In genomic region chr1:53112271-53112774, GRCh38 we compare ENCODE assay signal across 17 cellular contexts. TPM values are rescaled to one million over a fixed set of nuclear protein-coding genes. Genes with fewer than 3 reads are reported as not detected.
DNase-seq lines count a peak whose midpoint lies in the region; TF ChIP-seq lines count a peak whose summit lies in the region.
"Had no signal": no experiment of that assay in that cellular context is flagged by ENCODE, and none has a peak within 500 bp of the region (broad histone marks: within the 10 kb centered on the region; RNA-seq: fewer than 3 reads in every experiment).

No MANE protein-coding gene starts in this region.

- TF ChIP-seq POLR2A in suprapubic skin (IDR thresholded peaks at IDR 0.05): no peak

- H3K27ac ChIP-seq in ascending aorta (peak overlapping the region; percentile 14 to 52), suprapubic skin (no peak overlapping the region)
- H3K27ac ChIP-seq: esophagus squamous epithelium, PC-9 had no signal

- H3K4me1 Mint-ChIP-seq in HFFc6 (ENCODE audit: low read depth): peaks cover 76% of the 10 kb centered on the region

- TF ChIP-seq CTCF in HFFc6 (IDR thresholded peaks at IDR 0.05) (no peak), ascending aorta (IDR thresholded peaks at IDR 0.05) (no peak), suprapubic skin (IDR thresholded peaks at IDR 0.05) (no peak)

- no peaks in the 10 kb centered on the region for H3K36me3 ChIP-seq in ascending aorta
- no peaks in the 10 kb centered on the region for H3K36me3 ChIP-seq in suprapubic skin
- H3K36me3 ChIP-seq: esophagus squamous epithelium had no signal

- H3K4me3 ChIP-seq in ascending aorta (no peak overlapping the region), suprapubic skin (no peak overlapping the region)
- H3K4me3 ChIP-seq: esophagus squamous epithelium, GM12878, PC-9 had no signal

- no peak for TF ChIP-seq EP300 in suprapubic skin (IDR thresholded peaks at IDR 0.05)

- DNase-seq in HFFc6 (peak; percentile 79), ascending aorta (ENCODE audit: low spot score in 2 of 2) (no peak), iris pigment epithelial cell (ENCODE audit: low read depth) (peak; percentile 81), SW 1271 (lab: John Stamatoyannopoulos, UW) (no peak), GF-D8 (lab: John Stamatoyannopoulos, UW) (no peak), DMS79 treated with DMSO at 0.1 percent for 48 hours (lab: John Stamatoyannopoulos, UW) (no peak), suprapubic skin (ENCODE audit: low spot score in 2 of 2) (no peak)
- DNase-seq: activated naive CD4-positive, alpha-beta T cell treated with anti-CD3 and anti-CD28 coated beads for 36 hours; esophagus squamous epithelium; immature natural killer cell; MV-4-11; NCI-H345; stimulated activated CD4-positive, alpha-beta T cell treated with anti-CD3 and anti-CD28 coated beads, Interleukin-4, amount 100 ng/mL, for 24 hours; stimulated activated naive CD4-positive, alpha-beta T cell; T-helper 2 cell had no signal

- no peaks in the 10 kb centered on the region for H3K27me3 ChIP-seq in ascending aorta
- H3K27me3 ChIP-seq in suprapubic skin: no peaks in the 10 kb centered on the region
- H3K27me3 ChIP-seq: esophagus squamous epithelium had no signal

- H3K4me3 Mint-ChIP-seq in HFFc6: no peak overlapping the region
- H3K4me3 Mint-ChIP-seq: activated naive CD4-positive, alpha-beta T cell treated with anti-CD3 and anti-CD28 coated beads for 36 hours; immature natural killer cell had no signal

- WGBS in suprapubic skin: 71% methylated on average over 2 of the region's 2 CpGs

- H3K4me1 ChIP-seq in ascending aorta: peaks cover 4 to 19% of the 10 kb centered on the region in 2 donors
- peaks cover 31% of the 10 kb centered on the region for H3K4me1 ChIP-seq in suprapubic skin

- H3K9me3 ChIP-seq in ascending aorta (peaks cover 0 to 9% of the 10 kb centered on the region in 2 donors), suprapubic skin (no peaks in the 10 kb centered on the region)
- H3K9me3 ChIP-seq: esophagus squamous epithelium had no signal

- H3K36me3 Mint-ChIP-seq in HFFc6 (ENCODE audit: low read depth): peaks cover 21% of the 10 kb centered on the region
- H3K36me3 Mint-ChIP-seq: immature natural killer cell had no signal

- H3K9me3 Mint-ChIP-seq in HFFc6: peaks cover 22% of the 10 kb centered on the region
- H3K9me3 Mint-ChIP-seq: activated naive CD4-positive, alpha-beta T cell treated with anti-CD3 and anti-CD28 coated beads for 36 hours; immature natural killer cell had no signal

- intact Hi-C loops in ascending aorta (cut with DNase I): no loop called here

- peak overlapping the region; percentile 86 for H3K27ac Mint-ChIP-seq in HFFc6
- H3K27ac Mint-ChIP-seq: activated naive CD4-positive, alpha-beta T cell treated with anti-CD3 and anti-CD28 coated beads for 36 hours had no signal

- peaks cover 5% of the 10 kb centered on the region for H3K27me3 Mint-ChIP-seq in HFFc6 (ENCODE audit: insufficient read depth)

RNA-seq across cellular contexts. Expression of gene SLC1A7, which starts 30.1 kb away (rescaled TPM):
- total RNA-seq in HFFc6 (2021; fragmentation: NEBNext Ultra II Directional; extraction: Animal tissue kit (Norgen Biotek cat#: 25700)): under 1 TPM in 1 of 6 experiments, not detected in 5; 0.09 TPM
- total RNA-seq in ascending aorta (not detected), suprapubic skin (not detected)
- total RNA-seq: activated naive CD4-positive, alpha-beta T cell treated with anti-CD3 and anti-CD28 coated beads for 36 hours; GM12878; PC-9 had no signal

RNA-seq across cellular contexts. Expression of gene PODN, which starts 50.3 kb away (rescaled TPM):
- total RNA-seq in HFFc6 (2021; fragmentation: NEBNext Ultra II Directional; extraction: Animal tissue kit (Norgen Biotek cat#: 25700)): 10 to 100 TPM in 5 of 6 experiments, 1 to 10 TPM in 1; 9.4 to 12.9 (median 10.8) TPM
- 245 TPM for total RNA-seq in ascending aorta
- total RNA-seq in suprapubic skin: 10 to 100 TPM; 13.9 to 32.8 (median 19.8) TPM
- total RNA-seq: activated naive CD4-positive, alpha-beta T cell treated with anti-CD3 and anti-CD28 coated beads for 36 hours; PC-9 had no signal

Comparison
In these comparisons a context has a peak if more than half of its experiments do, and no peak if none do; other contexts are left out.
1. DNase-seq: peak in HFFc6 (single experiment) and iris pigment epithelial cell (single experiment); none in ascending aorta (0 of 2), SW 1271 (0 of 2), GF-D8 (single experiment), DMS79 treated with DMSO at 0.1 percent for 48 hours (single experiment) and suprapubic skin (0 of 2).